16 cellular contexts compared by ENCODE assay signal in the genomic region with DNA sequence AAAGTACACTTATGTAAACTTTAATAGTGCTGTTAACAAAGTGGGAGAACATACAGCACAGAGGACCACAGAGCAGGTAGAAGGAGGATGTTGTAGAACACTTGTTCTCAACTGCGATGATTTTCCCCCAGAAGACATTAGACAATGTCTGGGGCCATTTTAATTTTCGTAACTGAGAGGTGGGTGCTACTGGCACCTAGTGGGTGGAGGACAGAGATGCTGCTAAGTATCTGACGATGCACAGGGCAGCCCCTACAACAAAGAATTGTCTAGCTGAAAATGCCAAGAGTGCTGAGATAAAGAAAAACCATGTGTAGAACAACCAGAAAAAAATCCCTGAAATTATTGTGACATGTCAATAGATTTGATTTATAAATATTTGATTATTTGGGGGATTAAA. TPM values are rescaled to one million over a fixed set of nuclear protein-coding genes. Genes with fewer than 3 reads are reported as not detected.
A peak's percentile ranks its signal among the peaks of the same experiment; 100 is the strongest.
DNase-seq lines count a peak whose midpoint lies in the region; ATAC-seq, FAIRE-seq and TF ChIP-seq lines count a peak whose summit lies in the region.
"Had no signal": no experiment of that assay in that cellular context is flagged by ENCODE, and none has a peak within 500 bp of the region (broad histone marks: within the 10 kb centered on the region; RNA-seq: fewer than 3 reads in every experiment).

No MANE protein-coding gene starts in this region.

- CTCF ChIA-PET in A673 (lab: Charles Lee) = no interaction called here

- no TSS peak for BruUV-seq in A673 (replicated peaks; lab: Mats Ljungman, UMichigan)

- peak; percentile 11 for DNase-seq in BE2C
- DNase-seq in NAMALWA (ENCODE audit: low spot score) = peak; percentile 35
- peak; percentile 36 for DNase-seq in SK-MEL-5 (ENCODE audit: low read depth, low spot score)
- no peak for DNase-seq in A673 (ENCODE audit: low spot score)
- no peak for DNase-seq in small intestine
- DNase-seq: CD8-positive, alpha-beta T cell; NCI-H1105; NCI-H1694; NCI-H774; PC-9; SW 1271 had no signal

- 83 to 88% (median 84%) methylated on average over 3 of the region's 3 CpGs for WGBS in small intestine, 3 donors

- peaks cover 3% of the 10 kb centered on the region; the same call in 1 of the 2 replicates for H3K27me3 ChIP-seq in BE2C
- peaks cover 7% of the 10 kb centered on the region for H3K27me3 ChIP-seq in A673 (replicated peaks; ENCODE audit: insufficient read depth, low read depth, low read length, poor library complexity)
- no peaks in the 10 kb centered on the region for H3K27me3 ChIP-seq in small intestine (ENCODE audit: control insufficient read depth in 2 of 2, insufficient read depth in 2 of 2, low read length in 2 of 2)
- H3K27me3 ChIP-seq: BLaER1, SJSA1 had no signal

- 0 out of 2 replicates have a peak, but pooled peaks have one; percentile 7 for TF ChIP-seq CTCF in 22Rv1 (IDR thresholded peaks at IDR 0.05)
- TF ChIP-seq CTCF in BE2C (IDR thresholded peaks at IDR 0.05; ENCODE audit: low read depth, low read length) = peak; percentile 27
- no peak for TF ChIP-seq CTCF in A673 (conservative IDR thresholded peaks at IDR 0.05; ENCODE audit: low read depth, low read length)

- POLR2A ChIA-PET in A673 (lab: Charles Lee; ENCODE audit: low non-redundant PET) = no interaction called here

- 0 out of 2 replicates have a peak, but pooled peaks cover 4% of the 10 kb centered on the region for H3K4me1 ChIP-seq in BE2C
- no peaks in the 10 kb centered on the region for H3K4me1 ChIP-seq in A673 (ENCODE audit: insufficient read depth, low read length, poor library complexity, severe bottlenecking)
- no peaks in the 10 kb centered on the region for H3K4me1 ChIP-seq in small intestine (ENCODE audit: control insufficient read depth in 2 of 2, insufficient read depth in 1 of 2, low read depth in 1 of 2, low read length in 1 of 2)

- intact Hi-C loops in A673 (cut with micrococcal nuclease; ENCODE audit: unreplicated experiment) = no loop called here

- no peak overlapping the region for H3K4me3 ChIP-seq in BE2C (ENCODE audit: low read depth, low read length)
- H3K4me3 ChIP-seq in A673 (ENCODE audit: low read depth, low read length, poor library complexity, severe bottlenecking) = no peak overlapping the region
- H3K4me3 ChIP-seq in small intestine (ENCODE audit: low read depth in 1 of 2, low read length in 2 of 2) = no peak overlapping the region
- H3K4me3 ChIP-seq: BLaER1, PC-9, SJSA1 had no signal

- no peaks in the 10 kb centered on the region for H3K36me3 ChIP-seq in BE2C
- H3K36me3 ChIP-seq in A673 (ENCODE audit: insufficient read depth, low read length, poor library complexity, severe bottlenecking) = no peaks in the 10 kb centered on the region
- no peaks in the 10 kb centered on the region for H3K36me3 ChIP-seq in small intestine (ENCODE audit: control insufficient read depth in 2 of 2, insufficient read depth in 2 of 2, low read length in 2 of 2)
- H3K36me3 ChIP-seq: BLaER1, SJSA1 had no signal

- no peak for ATAC-seq in GM18868 (IDR thresholded peaks at IDR 0.05; ENCODE audit: unreplicated experiment)
- ATAC-seq: CD8-positive, alpha-beta T cell had no signal

- in situ Hi-C loops in SK-MEL-5 (cut with HindIII; ENCODE audit: low pct_unique_long_range_greater_than_20kb, low sequenced_read_pairs) = no loop called here

- H3K9me3 ChIP-seq in BE2C = no peaks in the 10 kb centered on the region; the same call in 1 of the 2 replicates
- no peaks in the 10 kb centered on the region for H3K9me3 ChIP-seq in A673 (ENCODE audit: low read depth, low read length, poor library complexity, severe bottlenecking)
- no peaks in the 10 kb centered on the region for H3K9me3 ChIP-seq in small intestine (ENCODE audit: control insufficient read depth, low read depth)
- H3K9me3 ChIP-seq: BLaER1, SJSA1 had no signal

- FAIRE-seq in small intestine (lab: Jason Lieb, UNC) = no peak
- FAIRE-seq: H54 had no signal

- H3K27ac ChIP-seq in 22Rv1 = no peak overlapping the region
- no peak overlapping the region for H3K27ac ChIP-seq in A673 (ENCODE audit: low read depth, low read length, poor library complexity, severe bottlenecking)
- no peak overlapping the region for H3K27ac ChIP-seq in small intestine (ENCODE audit: low read depth in 1 of 2, low read length in 1 of 2)
- H3K27ac ChIP-seq: BLaER1, PC-9, SJSA1 had no signal

RNA-seq across cellular contexts. Expression of a gene that starts 5.0 kb away (rescaled TPM):
- 2.2 TPM for polyA plus RNA-seq in BE2C (2012; ENCODE audit: insufficient read depth, insufficient read length, low read depth)
- total RNA-seq in SK-MEL-5 (2014; rRNA removed; shearing (Covaris generic)) = 1.3 and 2.0 TPM in 2 replicates
- 0.94 and 2.0 TPM in 2 replicates for polyA plus RNA-seq in SK-MEL-5 (2015; cell fraction: cytosol; rRNA removed)
- polyA plus RNA-seq in SK-MEL-5 (2015; cell fraction: nucleus; rRNA removed) = 3.4 and 3.7 TPM in 2 replicates
- 1.7 and 2.0 TPM in 2 replicates for total RNA-seq in A673 (2021)
- polyA plus RNA-seq in small intestine = 1 to 10 TPM in 2 of 3 donors, under 1 TPM in 1; 0.81 to 1.8 (median 1.7) TPM
- total RNA-seq: PC-9 had no signal

Comparison
In these comparisons a context has a peak if more than half of its experiments do, and no peak if none do; other contexts are left out.
1. DNase-seq: peak in BE2C (single experiment), NAMALWA (single experiment) and SK-MEL-5 (single experiment); none in A673 (single experiment) and small intestine (single experiment).